Comparison of ENCODE assay signal across 24 cellular contexts in genomic region chr3:127370906-127371305, GRCh38.
"Had no signal": no experiment of that assay in that cellular context is flagged by ENCODE, and none has a peak within 500 bp of the region (broad histone marks: within the 10 kb centered on the region; RNA-seq: fewer than 3 reads in every experiment).

No MANE protein-coding gene starts in this region.

- H3K4me1 Mint-ChIP-seq: activated CD4-positive, alpha-beta T cell treated with anti-CD3 and anti-CD28 coated beads, Interleukin-2, amount 10 ng/mL, durations not matched to agents 7 days and 5 days; activated naive CD4-positive, alpha-beta T cell treated with anti-CD3 and anti-CD28 coated beads, Interleukin-2, amount 50 U/mL, for 24 hours; central memory CD8-positive, alpha-beta T cell had no signal

- H3K4me3 ChIP-seq: ascending aorta, body of pancreas, PC-9 had no signal

- H3K4me2 ChIP-seq: KMS-11, PC-9 had no signal

- ATAC-seq: activated T-cell treated with anti-CD3 and anti-CD28 coated beads, Interleukin-2, amount 50 U/mL, for 4 hours; body of pancreas; HepG2 had no signal

- H3K4me1 ChIP-seq: ascending aorta, body of pancreas had no signal

- H3K27ac Mint-ChIP-seq: activated CD4-positive, alpha-beta memory T cell treated with anti-CD3 and anti-CD28 coated beads for 36 hours; activated CD4-positive, alpha-beta T cell treated with anti-CD3 and anti-CD28 coated beads, Interleukin-2, amount 10 ng/mL, durations not matched to agents 7 days and 5 days; activated naive CD4-positive, alpha-beta T cell treated with anti-CD3 and anti-CD28 coated beads, Interleukin-2, amount 50 U/mL, for 24 hours had no signal

- H3K36me3 Mint-ChIP-seq: activated CD4-positive, alpha-beta memory T cell treated with anti-CD3 and anti-CD28 coated beads for 36 hours; activated naive CD4-positive, alpha-beta T cell treated with anti-CD3 and anti-CD28 coated beads, Interleukin-2, amount 50 U/mL, for 24 hours had no signal

- H3K9me3 Mint-ChIP-seq: activated CD4-positive, alpha-beta memory T cell treated with anti-CD3 and anti-CD28 coated beads for 36 hours; activated CD4-positive, alpha-beta T cell treated with anti-CD3 and anti-CD28 coated beads, Interleukin-2, amount 10 ng/mL, durations not matched to agents 7 days and 5 days; activated naive CD4-positive, alpha-beta T cell treated with anti-CD3 and anti-CD28 coated beads, Interleukin-2, amount 50 U/mL, for 24 hours; activated T-cell treated with anti-CD3 and anti-CD28 coated beads, Interleukin-2, amount 50 U/mL, for 4 hours; central memory CD8-positive, alpha-beta T cell had no signal

- H3K4me3 Mint-ChIP-seq: activated CD4-positive, alpha-beta memory T cell treated with anti-CD3 and anti-CD28 coated beads for 36 hours; activated CD4-positive, alpha-beta T cell treated with anti-CD3 and anti-CD28 coated beads, Interleukin-2, amount 10 ng/mL, durations not matched to agents 7 days and 5 days; activated naive CD4-positive, alpha-beta T cell treated with anti-CD3 and anti-CD28 coated beads, Interleukin-2, amount 50 U/mL, for 24 hours; activated T-cell treated with anti-CD3 and anti-CD28 coated beads, Interleukin-2, amount 50 U/mL, for 4 hours; central memory CD8-positive, alpha-beta T cell had no signal

- H3K36me3 ChIP-seq: ascending aorta had no signal

- H3K27ac ChIP-seq: ascending aorta, body of pancreas, KMS-11, PC-9, VCaP had no signal

- H3K9me3 ChIP-seq: ascending aorta, body of pancreas had no signal

- H2AFZ ChIP-seq: PC-9 had no signal

- H3K9ac ChIP-seq: KMS-11 had no signal

- DNase-seq: activated CD4-positive, alpha-beta memory T cell treated with anti-CD3 and anti-CD28 coated beads for 36 hours; activated CD4-positive, alpha-beta T cell treated with anti-CD3 and anti-CD28 coated beads, Interleukin-2, amount 10 ng/mL, durations not matched to agents 7 days and 5 days; activated CD4-positive, CD25-positive, alpha-beta regulatory T cell; activated CD8-positive, alpha-beta memory T cell treated with anti-CD3 and anti-CD28 coated beads for 24 hours; activated gamma-delta T cell treated with Interleukin-2 at 50 U/mL for 16 hours; activated T-cell treated with anti-CD3 and anti-CD28 coated beads, Interleukin-2, amount 50 U/mL, for 4 hours; body of pancreas; MM.1S; NCI-H1105; NCI-H146; NCI-H187 treated with DMSO at 0.1 percent for 48 hours; NCI-H2081 treated with DMSO at 0.1 percent for 48 hours; NCI-H345; NCI-H510A; NCI-H526 treated with DMSO at 0.1 percent for 48 hours; PC-9; SIG-M5; T-helper 1 cell had no signal

- H3K27me3 ChIP-seq: ascending aorta, body of pancreas had no signal
